1 cellular context compared by ENCODE assay signal in the genomic region with DNA sequence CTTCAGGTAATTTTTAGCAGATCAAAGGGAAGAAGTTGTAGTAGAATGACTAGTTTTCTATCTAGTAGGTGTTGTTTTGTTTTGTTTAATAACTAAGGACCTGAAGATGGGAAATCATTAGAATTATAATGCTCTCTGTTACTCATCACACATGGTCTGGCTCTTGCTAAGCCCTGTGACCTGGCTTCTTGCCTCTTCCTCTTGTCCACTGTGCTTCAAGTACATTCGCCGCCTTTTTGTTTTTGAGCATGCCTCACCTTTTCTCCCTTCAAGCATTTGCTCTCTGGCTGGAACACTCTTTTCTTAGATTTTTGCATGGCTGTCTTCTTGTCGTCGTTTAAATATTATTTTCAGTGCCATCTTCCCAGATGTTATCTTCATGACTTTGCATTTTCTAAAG.
TF ChIP-seq lines count a peak whose summit lies in the region.

No MANE protein-coding gene starts in this region.

TF ChIP-seq in GM23338, 12 proteins besides CTCF, POLR2A, EP300 and RAD21 (continued from another document):
- TF ChIP-seq ZNF462 (CRISPR knock-in tag; IDR thresholded peaks at IDR 0.05) (no peak), STAT1 (IDR thresholded peaks at IDR 0.05; ENCODE audit: unreplicated experiment) (no peak), POLR2AphosphoS5 (IDR thresholded peaks at IDR 0.05; ENCODE audit: low read depth) (no peak), NANOG (IDR thresholded peaks at IDR 0.05; ENCODE audit: borderline replicate concordance) (no peak), EZH2 (IDR thresholded peaks at IDR 0.05; ENCODE audit: low read depth, unreplicated experiment) (no peak), EZH2phosphoT487 (IDR thresholded peaks at IDR 0.05; ENCODE audit: unreplicated experiment) (no peak), ZNF114 (CRISPR knock-in tag; IDR thresholded peaks at IDR 0.05) (no peak)
- TF ChIP-seq, protein P1, sequence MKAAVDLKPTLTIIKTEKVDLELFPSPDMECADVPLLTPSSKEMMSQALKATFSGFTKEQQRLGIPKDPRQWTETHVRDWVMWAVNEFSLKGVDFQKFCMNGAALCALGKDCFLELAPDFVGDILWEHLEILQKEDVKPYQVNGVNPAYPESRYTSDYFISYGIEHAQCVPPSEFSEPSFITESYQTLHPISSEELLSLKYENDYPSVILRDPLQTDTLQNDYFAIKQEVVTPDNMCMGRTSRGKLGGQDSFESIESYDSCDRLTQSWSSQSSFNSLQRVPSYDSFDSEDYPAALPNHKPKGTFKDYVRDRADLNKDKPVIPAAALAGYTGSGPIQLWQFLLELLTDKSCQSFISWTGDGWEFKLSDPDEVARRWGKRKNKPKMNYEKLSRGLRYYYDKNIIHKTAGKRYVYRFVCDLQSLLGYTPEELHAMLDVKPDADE (IDR thresholded peaks at IDR 0.05) = no peak
- TF ChIP-seq, protein P2, sequence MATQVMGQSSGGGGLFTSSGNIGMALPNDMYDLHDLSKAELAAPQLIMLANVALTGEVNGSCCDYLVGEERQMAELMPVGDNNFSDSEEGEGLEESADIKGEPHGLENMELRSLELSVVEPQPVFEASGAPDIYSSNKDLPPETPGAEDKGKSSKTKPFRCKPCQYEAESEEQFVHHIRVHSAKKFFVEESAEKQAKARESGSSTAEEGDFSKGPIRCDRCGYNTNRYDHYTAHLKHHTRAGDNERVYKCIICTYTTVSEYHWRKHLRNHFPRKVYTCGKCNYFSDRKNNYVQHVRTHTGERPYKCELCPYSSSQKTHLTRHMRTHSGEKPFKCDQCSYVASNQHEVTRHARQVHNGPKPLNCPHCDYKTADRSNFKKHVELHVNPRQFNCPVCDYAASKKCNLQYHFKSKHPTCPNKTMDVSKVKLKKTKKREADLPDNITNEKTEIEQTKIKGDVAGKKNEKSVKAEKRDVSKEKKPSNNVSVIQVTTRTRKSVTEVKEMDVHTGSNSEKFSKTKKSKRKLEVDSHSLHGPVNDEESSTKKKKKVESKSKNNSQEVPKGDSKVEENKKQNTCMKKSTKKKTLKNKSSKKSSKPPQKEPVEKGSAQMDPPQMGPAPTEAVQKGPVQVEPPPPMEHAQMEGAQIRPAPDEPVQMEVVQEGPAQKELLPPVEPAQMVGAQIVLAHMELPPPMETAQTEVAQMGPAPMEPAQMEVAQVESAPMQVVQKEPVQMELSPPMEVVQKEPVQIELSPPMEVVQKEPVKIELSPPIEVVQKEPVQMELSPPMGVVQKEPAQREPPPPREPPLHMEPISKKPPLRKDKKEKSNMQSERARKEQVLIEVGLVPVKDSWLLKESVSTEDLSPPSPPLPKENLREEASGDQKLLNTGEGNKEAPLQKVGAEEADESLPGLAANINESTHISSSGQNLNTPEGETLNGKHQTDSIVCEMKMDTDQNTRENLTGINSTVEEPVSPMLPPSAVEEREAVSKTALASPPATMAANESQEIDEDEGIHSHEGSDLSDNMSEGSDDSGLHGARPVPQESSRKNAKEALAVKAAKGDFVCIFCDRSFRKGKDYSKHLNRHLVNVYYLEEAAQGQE (IDR thresholded peaks at IDR 0.05; ENCODE audit: unreplicated experiment) = no peak
